ENCODE assay signal across 8 cellular contexts in genomic region chr2:240232961-240233890, GRCh38.
A peak's percentile ranks its signal among the peaks of the same experiment; 100 is the strongest.
DNase-seq lines count a peak whose midpoint lies in the region; ATAC-seq, FAIRE-seq and TF ChIP-seq lines count a peak whose summit lies in the region.

No MANE protein-coding gene starts in this region.

- no peaks in the 10 kb centered on the region for H3K9me3 ChIP-seq in GM23248 (ENCODE audit: low read depth)
- H3K9me3 ChIP-seq in endothelial cell of umbilical vein (replicated peaks; ENCODE audit: control insufficient read depth, insufficient read depth, low read length): no peaks in the 10 kb centered on the region
- peaks cover 13% of the 10 kb centered on the region for H3K9me3 ChIP-seq in mesenchymal stem cell (ENCODE audit: control insufficient read depth, low read length)

- CTCF ChIA-PET in endothelial cell of umbilical vein (lab: Charles Lee): interaction anchor here (0.6 to 3.2 kb wide), 21 partner anchors 12 to 607 kb away, joined by 3 to 22 read pairs (median 5); partner anchors contain the start of gene GPC1

- peak; percentile 75 for FAIRE-seq in endothelial cell of umbilical vein (lab: Jason Lieb, UNC)

- WGBS in GM23248 (ENCODE audit: low coverage in 1 of 2, low lambda C conversion rate in 2 of 2, missing lambda C conversion rate in 2 of 2), 2 experiments: 1 to 2% methylated on average over 17 to 38 of the region's 39 CpGs
- 34% methylated on average over 38 of the region's 39 CpGs for WGBS in mesenchymal stem cell

- dilution Hi-C loops in endothelial cell of umbilical vein (cut with MboI; ENCODE audit: extremely low pct_ligation_motif_present, low sequenced_read_pairs): no loop called here

- no peak overlapping the region for H2BK120ac ChIP-seq in mesenchymal stem cell (ENCODE audit: low read depth, low read length)

- in situ Hi-C loops in GM23248 (cut with MboI): loop anchor here (5.0 kb wide), 1 partner anchor 204 kb away; the partner anchor contains the start of gene GPC1

- 0 out of 2 replicates have a peak overlapping the region, but pooled peaks have one; percentile 26 for H2AFZ ChIP-seq in GM23248
- H2AFZ ChIP-seq in endothelial cell of umbilical vein (ENCODE audit: low read depth, low read length): peak overlapping the region; percentile 63
- H2AFZ ChIP-seq in mesenchymal stem cell (ENCODE audit: low read depth, low read length): no peak overlapping the region

- H2AK5ac ChIP-seq in mesenchymal stem cell (ENCODE audit: low read length, severe bottlenecking): no peak overlapping the region

- BruUV-seq in endothelial cell of umbilical vein (replicated peaks; lab: Mats Ljungman, UMichigan): no TSS peak

- no peak overlapping the region for H4K91ac ChIP-seq in mesenchymal stem cell (ENCODE audit: low read length)

- no peak overlapping the region for H3K4ac ChIP-seq in mesenchymal stem cell (ENCODE audit: low read depth in 1 of 2, low read length in 2 of 2)

- peak overlapping the region; percentile 64 for H3K4me3 ChIP-seq in GM23248
- no peak overlapping the region for H3K4me3 ChIP-seq in endothelial cell of umbilical vein (replicated peaks in 1 of 3; ENCODE audit: insufficient read depth in 1 of 3, low read depth in 1 of 3, low read length in 3 of 3)
- no peak overlapping the region for H3K4me3 ChIP-seq in mesenchymal stem cell (ENCODE audit: insufficient read depth in 1 of 2, low read depth in 1 of 2, low read length in 2 of 2)

- H4K8ac ChIP-seq in mesenchymal stem cell (ENCODE audit: low read length): peak overlapping the region; percentile 72

- TF ChIP-seq CTCF in 22Rv1 (IDR thresholded peaks at IDR 0.05): peak; percentile 83
- peak; percentile 81 to 93 for TF ChIP-seq CTCF in endothelial cell of umbilical vein (IDR thresholded peaks at IDR 0.05; ENCODE audit: extremely low read depth in 1 of 2, insufficient read depth in 1 of 2, low read depth in 1 of 2, low read length in 2 of 2)

- no peak overlapping the region for H2BK5ac ChIP-seq in mesenchymal stem cell (ENCODE audit: low read depth, low read length, poor library complexity, severe bottlenecking)

- peak; percentile 88 for DNase-seq in GM23248
- peak; percentile 46 for DNase-seq in NCI-H82 treated with DMSO at 0.1 percent for 48 hours (lab: John Stamatoyannopoulos, UW; ENCODE audit: unreplicated experiment)
- DNase-seq in activated CD8-positive, alpha-beta memory T cell treated with anti-CD3 and anti-CD28 coated beads, Interleukin-2, amount 50 U/mL, for 24 hours (ENCODE audit: extremely low read depth): peak; percentile 14
- DNase-seq in endothelial cell of umbilical vein (ENCODE audit: low read depth, low spot score): peak; percentile 44
- peak; percentile 69 for DNase-seq in mesenchymal stem cell
- DNase-seq in stimulated activated CD8-positive, alpha-beta memory T cell treated with anti-CD3 and anti-CD28 coated beads, Interleukin-12 subunit alpha, Interleukin-12 subunit beta, amount 100 ng/mL, for 4 hours (ENCODE audit: low read depth): peak; percentile 27

- no peaks in the 10 kb centered on the region for H3K27me3 ChIP-seq in GM23248 (replicated peaks; ENCODE audit: insufficient read depth)
- no peaks in the 10 kb centered on the region for H3K27me3 ChIP-seq in endothelial cell of umbilical vein (ENCODE audit: control insufficient read depth in 2 of 2, insufficient read depth in 2 of 2, low read length in 2 of 2)
- H3K27me3 ChIP-seq in mesenchymal stem cell (ENCODE audit: control insufficient read depth in 1 of 2, insufficient read depth in 1 of 2, low read length in 2 of 2): peaks cover 0 to 32% of the 10 kb centered on the region in 2 experiments

- no peak for TF ChIP-seq POLR2A in endothelial cell of umbilical vein (IDR thresholded peaks at IDR 0.05; ENCODE audit: low read depth, low read length)

- H3K79me1 ChIP-seq in mesenchymal stem cell (replicated peaks; ENCODE audit: low read length, poor library complexity, severe bottlenecking): no peaks in the 10 kb centered on the region

- H3K23ac ChIP-seq in mesenchymal stem cell (ENCODE audit: low read length in 2 of 2): no peak overlapping the region

- intact Hi-C loops in endothelial cell of umbilical vein (cut with micrococcal nuclease): loop anchor here (1.0 kb wide), 3 partner anchors 205 to 607 kb away; no protein-coding TSS in a partner anchor

- no peaks in the 10 kb centered on the region for H3K9me2 ChIP-seq in GM23248 (ENCODE audit: insufficient read depth)

- POLR2A ChIA-PET in endothelial cell of umbilical vein (lab: Charles Lee): no interaction called here

- H4K20me1 ChIP-seq in GM23248 (ENCODE audit: insufficient read depth): no peaks in the 10 kb centered on the region
- H4K20me1 ChIP-seq in endothelial cell of umbilical vein (replicated peaks; ENCODE audit: control insufficient read depth, extremely low read depth, insufficient read depth, low read length): no peaks in the 10 kb centered on the region

- H3K14ac ChIP-seq in mesenchymal stem cell (ENCODE audit: low read length in 2 of 2): no peak overlapping the region

- H3K27ac ChIP-seq in 22Rv1: no peak overlapping the region
- H3K27ac ChIP-seq in GM23248: no peak overlapping the region
- H3K27ac ChIP-seq in endothelial cell of umbilical vein (ENCODE audit: insufficient read depth, low read depth, low read length): no peak overlapping the region
- H3K27ac ChIP-seq in mesenchymal stem cell (ENCODE audit: low read length, poor library complexity, severe bottlenecking): no peak overlapping the region

- H3K9me1 ChIP-seq in endothelial cell of umbilical vein (replicated peaks; ENCODE audit: control insufficient read depth, extremely low read depth, insufficient read depth, low read length): no peaks in the 10 kb centered on the region

- H2BK12ac ChIP-seq in mesenchymal stem cell (ENCODE audit: low read length in 2 of 2): peak overlapping the region in 1 of 2 experiments; percentile 42

- H2BK15ac ChIP-seq in mesenchymal stem cell (ENCODE audit: low read depth, poor library complexity, severe bottlenecking): no peak overlapping the region

- H3K18ac ChIP-seq in mesenchymal stem cell (ENCODE audit: low read depth in 1 of 2, low read length in 2 of 2): no peak overlapping the region

- H3K79me2 ChIP-seq in GM23248 (ENCODE audit: insufficient read depth): no peaks in the 10 kb centered on the region
- H3K79me2 ChIP-seq in endothelial cell of umbilical vein (ENCODE audit: control insufficient read depth, insufficient read depth, low read length): no peaks in the 10 kb centered on the region

- H3K4me2 ChIP-seq in GM23248 (ENCODE audit: unreplicated experiment) (peak overlapping the region; percentile 40), endothelial cell of umbilical vein (ENCODE audit: insufficient read depth, low read length) (peak overlapping the region; percentile 35), mesenchymal stem cell (ENCODE audit: low read length, poor library complexity, severe bottlenecking) (no peak overlapping the region)

- no peak for ATAC-seq in HG03378 (IDR thresholded peaks at IDR 0.05; ENCODE audit: unreplicated experiment)

- H3F3A ChIP-seq in GM23248 (ENCODE audit: insufficient read depth): peaks cover 8% of the 10 kb centered on the region

- H3K4me1 ChIP-seq in GM23248 (ENCODE audit: insufficient read depth) (peaks cover 8% of the 10 kb centered on the region), endothelial cell of umbilical vein (ENCODE audit: control insufficient read depth, extremely low read depth, insufficient read depth, low read length) (peaks cover 6% of the 10 kb centered on the region), mesenchymal stem cell (ENCODE audit: control insufficient read depth, insufficient read depth, low read depth, low read length) (no peaks in the 10 kb centered on the region)

- 0 out of 2 replicates have a peak overlapping the region, but pooled peaks have one; percentile 27 for H3K9ac ChIP-seq in GM23248
- no peak overlapping the region for H3K9ac ChIP-seq in endothelial cell of umbilical vein (replicated peaks; ENCODE audit: extremely low read depth, insufficient read depth, low read length)
- H3K9ac ChIP-seq in mesenchymal stem cell (ENCODE audit: low read length): no peak overlapping the region

- H3K36me3 ChIP-seq in GM23248 (ENCODE audit: low read depth): no peaks in the 10 kb centered on the region
- no peaks in the 10 kb centered on the region for H3K36me3 ChIP-seq in endothelial cell of umbilical vein (ENCODE audit: control insufficient read depth in 2 of 2, extremely low read depth in 1 of 2, insufficient read depth in 2 of 2, low read length in 2 of 2)
- peaks cover 0 to 3% of the 10 kb centered on the region in 2 experiments for H3K36me3 ChIP-seq in mesenchymal stem cell (ENCODE audit: control insufficient read depth in 1 of 2, insufficient read depth in 2 of 2, low read depth in 1 of 2, low read length in 2 of 2)

TF ChIP-seq in endothelial cell of umbilical vein, 7 proteins besides CTCF, POLR2A, EP300 and RAD21:
- TF ChIP-seq, protein P1, sequence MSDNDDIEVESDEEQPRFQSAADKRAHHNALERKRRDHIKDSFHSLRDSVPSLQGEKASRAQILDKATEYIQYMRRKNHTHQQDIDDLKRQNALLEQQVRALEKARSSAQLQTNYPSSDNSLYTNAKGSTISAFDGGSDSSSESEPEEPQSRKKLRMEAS (IDR thresholded peaks at IDR 0.05; ENCODE audit: insufficient read depth, insufficient read length): no peak
- no peak for TF ChIP-seq GATA2 (IDR thresholded peaks at IDR 0.05; ENCODE audit: insufficient read depth, insufficient read length, low read depth, low read length)
- TF ChIP-seq POLR2AphosphoS5 (IDR thresholded peaks at IDR 0.05; ENCODE audit: insufficient read depth, low read depth, low read length): no peak
- no peak for TF ChIP-seq FOS (IDR thresholded peaks at IDR 0.05; ENCODE audit: borderline replicate concordance, insufficient read depth, low read length)
- TF ChIP-seq EZH2 (IDR thresholded peaks at IDR 0.05; ENCODE audit: borderline replicate concordance, low read depth, low read length, severe bottlenecking): no peak
- TF ChIP-seq MYC (IDR thresholded peaks at IDR 0.05; ENCODE audit: low read depth, low read length): no peak
- no peak for TF ChIP-seq JUN (IDR thresholded peaks at IDR 0.05; ENCODE audit: borderline replicate concordance, insufficient read depth, insufficient read length, low read depth)

Comparison
In these comparisons a context has a peak if more than half of its experiments do, and no peak if none do; other contexts are left out.
1. DNase-seq: peak in every context shown above with its lines; median percentile 88 in GM23248; 69 in mesenchymal stem cell; 46 in NCI-H82 treated with DMSO at 0.1 percent for 48 hours; 44 in endothelial cell of umbilical vein; 27 in stimulated activated CD8-positive, alpha-beta memory T cell treated with anti-CD3 and anti-CD28 coated beads, Interleukin-12 subunit alpha, Interleukin-12 subunit beta, amount 100 ng/mL, for 4 hours; 14 in activated CD8-positive, alpha-beta memory T cell treated with anti-CD3 and anti-CD28 coated beads, Interleukin-2, amount 50 U/mL, for 24 hours.